In the genomic region with DNA sequence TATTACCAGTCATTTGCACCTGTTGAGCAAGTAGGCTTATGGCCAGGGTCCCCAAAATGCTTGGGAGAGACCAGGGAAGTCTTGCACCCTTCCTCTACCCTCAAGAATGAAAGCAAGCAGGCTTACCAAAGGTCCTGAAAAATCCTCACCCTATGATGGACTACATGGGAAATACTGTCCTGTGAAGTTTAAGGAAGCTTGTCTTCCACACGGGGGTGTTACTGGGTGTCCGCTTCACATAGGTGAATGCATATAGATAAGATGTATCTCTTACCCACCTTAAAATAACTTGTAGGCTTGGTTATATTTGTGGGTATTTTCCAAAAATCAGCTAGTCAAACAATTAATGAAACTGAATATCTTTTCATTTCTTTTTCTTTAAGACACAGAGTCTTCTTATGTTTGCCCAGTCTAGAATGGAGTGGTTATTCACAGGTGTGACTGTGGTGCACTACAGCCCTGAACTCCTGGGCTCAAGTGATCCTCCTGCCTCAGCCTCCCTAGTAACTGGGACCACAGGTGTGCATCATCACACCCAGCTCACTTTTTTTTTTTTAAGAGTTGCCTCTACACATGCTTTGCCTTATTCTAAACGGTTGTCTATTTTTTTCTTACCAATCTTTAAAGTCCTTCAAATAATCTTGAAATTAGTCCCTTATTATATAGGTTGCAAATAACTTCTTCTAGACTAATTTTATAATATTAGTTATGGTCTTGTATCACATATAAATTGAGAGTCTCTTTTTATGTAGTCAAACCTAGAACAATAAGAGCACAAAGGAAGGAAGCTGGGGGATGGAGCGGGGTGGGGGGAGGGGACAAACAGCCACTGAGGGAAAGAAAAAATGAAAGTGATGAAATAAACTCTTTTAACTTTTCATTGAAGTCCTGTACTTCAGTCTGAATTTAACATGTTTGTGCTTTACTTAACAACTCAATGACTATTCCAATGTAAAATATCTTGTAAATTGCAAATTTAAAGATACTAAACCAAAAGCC, we compare ENCODE assay signal across 27 cellular contexts. TPM values are rescaled to one million over a fixed set of nuclear protein-coding genes. Genes with fewer than 3 reads are reported as not detected.
DNase-seq lines count a peak whose midpoint lies in the region; ATAC-seq lines count a peak whose summit lies in the region.
"Had no signal": no experiment of that assay in that cellular context is flagged by ENCODE, and none has a peak within 500 bp of the region (broad histone marks: within the 10 kb centered on the region; RNA-seq: fewer than 3 reads in every experiment).

No MANE protein-coding gene starts in this region.

- peaks cover 13 to 31% (median 22%) of the 10 kb centered on the region in 4 donors for H3K4me1 Mint-ChIP-seq in naive thymus-derived CD8-positive, alpha-beta T cell
- H3K4me1 Mint-ChIP-seq: neural crest cell had no signal

- no peaks in the 10 kb centered on the region for H3K27me3 Mint-ChIP-seq in naive thymus-derived CD8-positive, alpha-beta T cell
- H3K27me3 Mint-ChIP-seq: CD4-positive, CD25-positive, alpha-beta regulatory T cell had no signal

- peak overlapping the region; percentile 20 to 85 (median 66) for H3K27ac Mint-ChIP-seq in naive thymus-derived CD8-positive, alpha-beta T cell
- H3K27ac Mint-ChIP-seq: H9, memory B cell had no signal

- no peak for ATAC-seq in naive thymus-derived CD8-positive, alpha-beta T cell
- ATAC-seq in GM19395 (IDR thresholded peaks at IDR 0.05; ENCODE audit: unreplicated experiment), result no peak
- ATAC-seq: body of pancreas, esophagus mucosa had no signal

- POLR2A ChIA-PET in naive thymus-derived CD8-positive, alpha-beta T cell (lab: Charles Lee), result no interaction called here

- H3K4me3 Mint-ChIP-seq in naive thymus-derived CD8-positive, alpha-beta T cell, result peak overlapping the region in 9 of 10 donors; percentile 17 to 64 (median 40)
- H3K4me3 Mint-ChIP-seq: H9, memory B cell, neural crest cell had no signal

- peaks cover 0 to 23% (median 3%) of the 10 kb centered on the region in 3 donors for H3K36me3 Mint-ChIP-seq in naive thymus-derived CD8-positive, alpha-beta T cell

- peaks cover 2 to 24% (median 20%) of the 10 kb centered on the region in 9 donors for H3K9me3 Mint-ChIP-seq in naive thymus-derived CD8-positive, alpha-beta T cell

- in situ Hi-C loops in SK-MEL-5 (cut with HindIII; ENCODE audit: low pct_unique_long_range_greater_than_20kb, low sequenced_read_pairs), result no loop called here

- peak; percentile 32 for DNase-seq in DMS 273 (lab: John Stamatoyannopoulos, UW; ENCODE audit: unreplicated experiment)
- DNase-seq in DMS 273 treated with DMSO at 0.1 percent for 48 hours (lab: John Stamatoyannopoulos, UW), result no peak
- DNase-seq in stimulated activated CD4-positive, alpha-beta T cell treated with anti-CD3 and anti-CD28 coated beads, Interleukin-4, amount 100 ng/mL, for 1 hour, result peak; percentile 5
- DNase-seq in stimulated activated CD4-positive, alpha-beta T cell treated with anti-CD3 and anti-CD28 coated beads, Interleukin-4, amount 100 ng/mL, for 24 hours, result no peak
- DNase-seq in SK-MEL-5 (ENCODE audit: low read depth, low spot score), result peak; percentile 2
- peak in 3 of 10 donors; percentile 4 to 14 (median 10) for DNase-seq in naive thymus-derived CD8-positive, alpha-beta T cell
- DNase-seq in DMS153 (lab: John Stamatoyannopoulos, UW), result no peak
- DNase-seq: activated CD4-positive, CD25-positive, alpha-beta regulatory T cell; activated CD8-positive, alpha-beta memory T cell treated with anti-CD3 and anti-CD28 coated beads for 24 hours; activated effector memory CD4-positive, alpha-beta T cell treated with Interleukin-2 at 50 U/mL for 16 hours; activated T-cell treated with anti-CD3 and anti-CD28 coated beads for 4 hours; body of pancreas; glutamatergic neuron; H9; IMR-90; NCI-H1048; NCI-H2107; NCI-H774; retina; testis had no signal

RNA-seq across cellular contexts. Expression of a gene that starts 49.0 kb away (rescaled TPM):
- 0.08 TPM in 1 of 2 replicates, not detected in the other for total RNA-seq in SK-MEL-5 (2014; rRNA removed; shearing (Covaris generic))
- not detected in 2 replicates for polyA plus RNA-seq in SK-MEL-5 (2015; cell fraction: cytosol; rRNA removed)
- polyA plus RNA-seq in SK-MEL-5 (2015; cell fraction: nucleus; rRNA removed), result 0.19 TPM in 1 of 2 replicates, not detected in the other
- not detected for total RNA-seq in naive thymus-derived CD8-positive, alpha-beta T cell
- 10 to 100 TPM; 11.7 to 16.7 (median 13.4) TPM for polyA plus RNA-seq in naive thymus-derived CD8-positive, alpha-beta T cell
- total RNA-seq: CD4-positive, CD25-positive, alpha-beta regulatory T cell; dermis microvascular lymphatic vessel endothelial cell; esophagus mucosa; H9; skeletal muscle tissue had no signal
- polyA plus RNA-seq: IMR-90 had no signal

Comparison
In these comparisons a context has a peak if more than half of its experiments do, and no peak if none do; other contexts are left out.
1. DNase-seq: peak in DMS 273 (single experiment), stimulated activated CD4-positive, alpha-beta T cell treated with anti-CD3 and anti-CD28 coated beads, Interleukin-4, amount 100 ng/mL, for 1 hour (single experiment) and SK-MEL-5 (single experiment); none in DMS 273 treated with DMSO at 0.1 percent for 48 hours (single experiment), stimulated activated CD4-positive, alpha-beta T cell treated with anti-CD3 and anti-CD28 coated beads, Interleukin-4, amount 100 ng/mL, for 24 hours (single experiment) and DMS153 (single experiment).